ENCODE assay signal across 14 cellular contexts in the genomic region with DNA sequence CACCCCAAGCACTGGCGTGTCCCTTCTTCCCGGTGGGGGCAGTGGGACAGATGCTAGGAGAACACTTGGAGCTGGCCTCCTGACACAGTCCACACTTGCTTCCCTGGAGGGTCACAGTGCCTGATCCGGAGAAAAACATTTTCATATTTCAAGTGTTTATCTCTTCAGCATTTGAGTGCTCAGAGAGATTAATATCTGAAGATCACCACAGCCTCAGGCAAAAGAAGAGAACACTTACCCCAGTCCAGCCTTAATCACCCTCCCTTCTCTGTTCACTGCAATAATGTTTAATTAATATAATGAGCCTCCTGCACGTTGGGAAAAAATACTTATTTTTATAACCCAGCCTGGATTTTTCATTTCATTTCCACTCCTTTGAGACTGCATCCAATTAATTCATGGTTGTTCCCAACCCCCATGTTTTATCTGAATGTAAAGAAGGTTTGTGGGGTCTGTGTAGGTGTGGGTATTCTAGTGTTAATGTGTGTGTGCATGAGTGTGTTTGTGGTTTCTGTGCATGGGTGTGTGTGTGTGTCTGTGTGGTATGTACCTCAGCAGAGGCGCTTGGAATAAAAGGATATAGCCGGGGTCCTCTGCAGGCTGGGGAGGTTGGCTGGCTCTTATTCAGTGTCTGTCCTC.
DNase-seq lines count a peak whose midpoint lies in the region; ATAC-seq and TF ChIP-seq lines count a peak whose summit lies in the region.
"Had no signal": no experiment of that assay in that cellular context is flagged by ENCODE, and none has a peak within 500 bp of the region (broad histone marks: within the 10 kb centered on the region; RNA-seq: fewer than 3 reads in every experiment).

No MANE protein-coding gene starts in this region.

- no peaks in the 10 kb centered on the region for H3K9me3 Mint-ChIP-seq in osteocyte (ENCODE audit: unreplicated experiment)
- H3K9me3 Mint-ChIP-seq: GM23338 had no signal

- H3K9me3 ChIP-seq in right cardiac atrium (ENCODE audit: control insufficient read depth, low read length) = no peaks in the 10 kb centered on the region

- no peaks in the 10 kb centered on the region for H3K27me3 Mint-ChIP-seq in osteocyte (ENCODE audit: unreplicated experiment)

- H3K4me3 Mint-ChIP-seq in osteocyte (ENCODE audit: unreplicated experiment) = no peak overlapping the region
- H3K4me3 Mint-ChIP-seq: GM23338 had no signal

- H3K4me3 ChIP-seq in right cardiac atrium (ENCODE audit: low read length) = no peak overlapping the region
- no peak overlapping the region for H3K4me3 ChIP-seq in coronary artery
- H3K4me3 ChIP-seq: GM23338 had no signal

- DNase-seq in right cardiac atrium (no peak), cardiac septum (ENCODE audit: low spot score) (no peak), coronary artery (ENCODE audit: low spot score) (no peak), osteocyte (ENCODE audit: extremely low spot score, unreplicated experiment) (no peak), NCI-H1694 (lab: John Stamatoyannopoulos, UW) (no peak), iPS-NIHi7 (ENCODE audit: extremely low spot score) (no peak), NCI-H446 (lab: John Stamatoyannopoulos, UW) (no peak), mucosa of gallbladder (ENCODE audit: low spot score) (no peak)
- DNase-seq: activated gamma-delta T cell; Kasumi-1; NCI-H2081; retina; stimulated activated naive CD8-positive, alpha-beta T cell treated with anti-CD3 and anti-CD28 coated beads, Interleukin-15, Interleukin-2, amounts not matched to agents 100 U/mL and 50 U/mL, for 24 hours had no signal

- intact Hi-C loops in right cardiac atrium (cut with DNase I) = no loop called here
- intact Hi-C loops in cardiac septum (cut with DNase I) = loop anchor here (10.0 kb wide), 1 partner anchor 1430 kb away; no protein-coding TSS in a partner anchor

- peaks cover 14% of the 10 kb centered on the region for H3K36me3 Mint-ChIP-seq in osteocyte (ENCODE audit: unreplicated experiment)

- WGBS in right cardiac atrium = 64% methylated on average over 6 of the region's 6 CpGs

- H3K27ac Mint-ChIP-seq in osteocyte (ENCODE audit: unreplicated experiment) = peak overlapping the region; percentile 95
- H3K27ac Mint-ChIP-seq: GM23338 had no signal

- ATAC-seq in right cardiac atrium = no peak
- ATAC-seq: GM23338; stimulated activated naive CD8-positive, alpha-beta T cell treated with anti-CD3 and anti-CD28 coated beads, Interleukin-15, Interleukin-2, amounts not matched to agents 100 U/mL and 50 U/mL, for 24 hours had no signal

- peaks cover 14% of the 10 kb centered on the region for H3K4me1 ChIP-seq in right cardiac atrium (ENCODE audit: control insufficient read depth, insufficient read depth, low read length)

- H3K27me3 ChIP-seq in right cardiac atrium (ENCODE audit: control insufficient read depth, insufficient read depth) = no peaks in the 10 kb centered on the region

- H3K4me1 Mint-ChIP-seq in osteocyte (ENCODE audit: unreplicated experiment) = peaks cover 74% of the 10 kb centered on the region

- TF ChIP-seq CTCF in coronary artery (IDR thresholded peaks at IDR 0.05) (no peak), osteocyte (IDR thresholded peaks at IDR 0.05) (no peak)

- H3K27ac ChIP-seq in right cardiac atrium (ENCODE audit: low read length) (peak overlapping the region; percentile 48), coronary artery (peak overlapping the region; percentile 91 to 92)
